16 cellular contexts compared by ENCODE assay signal in genomic region chr3:65500398-65501306, GRCh38.
"Had no signal": no experiment of that assay in that cellular context is flagged by ENCODE, and none has a peak within 500 bp of the region (broad histone marks: within the 10 kb centered on the region; RNA-seq: fewer than 3 reads in every experiment).

No MANE protein-coding gene starts in this region.

- H3K4me1 Mint-ChIP-seq: central memory CD8-positive, alpha-beta T cell; naive thymus-derived CD4-positive, alpha-beta T cell had no signal

- H3K36me3 Mint-ChIP-seq: naive thymus-derived CD4-positive, alpha-beta T cell had no signal

- H3K9me3 ChIP-seq: lower lobe of right lung, prostate gland, sigmoid colon, suprapubic skin, upper lobe of left lung had no signal

- H3K27ac Mint-ChIP-seq: naive thymus-derived CD4-positive, alpha-beta T cell; T-helper 2 cell treated with Interferon-gamma antibody and Interleukin-4, amounts not matched to agents 5 μg/mL and 100 μg/mL, for 36 hours had no signal

- H3K36me3 ChIP-seq: lower lobe of right lung, prostate gland, sigmoid colon, suprapubic skin, upper lobe of left lung had no signal

- H3K27me3 ChIP-seq: sigmoid colon, suprapubic skin, upper lobe of left lung had no signal

- DNase-seq: activated CD4-positive, alpha-beta T cell treated with anti-CD3 and anti-CD28 coated beads for 48 hours; activated CD8-positive, alpha-beta memory T cell treated with anti-CD3 and anti-CD28 coated beads for 24 hours; activated naive CD4-positive, alpha-beta T cell treated with Interleukin-2 at 50 U/mL for 16 hours; effector memory CD4-positive, alpha-beta T cell; hippocampal formation; lower lobe of right lung; naive thymus-derived CD4-positive, alpha-beta T cell; sigmoid colon; stimulated activated CD4-positive, alpha-beta T cell treated with anti-CD3 and anti-CD28 coated beads, Interleukin-12 subunit alpha, Interleukin-12 subunit beta, amount 100 ng/mL, for 4 hours; stimulated activated naive CD4-positive, alpha-beta T cell treated with Interleukin-2 at 50 U/mL for 16 hours; SW 1271; upper lobe of left lung had no signal

- H3K4me3 ChIP-seq: lower lobe of right lung, prostate gland, sigmoid colon, suprapubic skin, upper lobe of left lung had no signal

- H3K27me3 Mint-ChIP-seq: central memory CD8-positive, alpha-beta T cell; naive thymus-derived CD4-positive, alpha-beta T cell had no signal

- H3K4me3 Mint-ChIP-seq: central memory CD8-positive, alpha-beta T cell; naive thymus-derived CD4-positive, alpha-beta T cell; T-helper 2 cell treated with Interferon-gamma antibody and Interleukin-4, amounts not matched to agents 5 μg/mL and 100 μg/mL, for 36 hours had no signal

- ATAC-seq: lower lobe of right lung; naive thymus-derived CD4-positive, alpha-beta T cell had no signal

- H3K27ac ChIP-seq: lower lobe of right lung, prostate gland, sigmoid colon, suprapubic skin, upper lobe of left lung had no signal

- H3K4me1 ChIP-seq: lower lobe of right lung, prostate gland, upper lobe of left lung had no signal
